ENCODE assay signal across 29 cellular contexts in the genomic region with DNA sequence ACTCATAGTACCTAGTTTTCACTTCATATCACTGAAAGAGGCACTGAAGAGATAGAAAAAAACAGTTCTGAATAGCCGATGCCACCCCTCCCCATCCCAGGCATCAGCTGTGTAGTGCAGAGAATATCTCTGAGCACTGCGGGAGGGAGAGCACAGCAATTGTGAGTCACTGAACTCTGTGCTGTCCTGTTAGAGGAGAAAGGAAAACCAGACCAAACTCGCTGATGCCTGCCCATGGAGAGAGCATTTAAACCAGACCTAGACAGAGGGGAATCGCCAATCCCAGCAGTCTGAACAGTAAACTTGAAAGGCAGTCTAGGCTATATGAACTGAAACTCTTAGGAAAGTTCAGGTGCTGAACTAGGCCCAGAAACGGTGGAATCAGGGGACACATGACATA.
"Had no signal": no experiment of that assay in that cellular context is flagged by ENCODE, and none has a peak within 500 bp of the region (broad histone marks: within the 10 kb centered on the region; RNA-seq: fewer than 3 reads in every experiment).

No MANE protein-coding gene starts in this region.

- H3K4me3 Mint-ChIP-seq: naive thymus-derived CD8-positive, alpha-beta T cell; natural killer cell treated with Interleukin-12 subunit alpha and Interleukin-12 subunit beta and Interleukin-15 and Interleukin-18, amount 100 ng/mL, for 72 hours; nephron progenitor cell; neural progenitor cell; stimulated activated memory B cell treated with anti-CD40 and anti-IgM and Interleukin-4, amounts not matched to agents 10 μg/mL and 1 μg/mL and 100 μg/mL, for 72 hours; stimulated activated naive CD8-positive, alpha-beta T cell treated with anti-CD3 and anti-CD28 coated beads, Interleukin-15, amount 100 ng/mL, for 72 hours had no signal

- H3K4me2 ChIP-seq: neural progenitor cell had no signal

- H3K36me3 Mint-ChIP-seq: neural progenitor cell had no signal

- H3K4me3 ChIP-seq: neural progenitor cell, ovary, psoas muscle, right lobe of liver, sigmoid colon, suprapubic skin, testis, tibial artery, transverse colon, upper lobe of left lung, vagina had no signal

- H2AFZ ChIP-seq: neural progenitor cell, parathyroid adenoma had no signal

- H3K4me1 Mint-ChIP-seq: naive thymus-derived CD8-positive, alpha-beta T cell; nephron progenitor cell; neural progenitor cell; stimulated activated memory B cell treated with anti-CD40 and anti-IgM and Interleukin-4, amounts not matched to agents 10 μg/mL and 1 μg/mL and 100 μg/mL, for 72 hours; stimulated activated naive CD8-positive, alpha-beta T cell treated with anti-CD3 and anti-CD28 coated beads, Interleukin-15, amount 100 ng/mL, for 72 hours had no signal

- H3K4me1 ChIP-seq: neural progenitor cell, parathyroid adenoma, psoas muscle, sigmoid colon, suprapubic skin, testis, tibial artery, transverse colon, upper lobe of left lung, vagina had no signal

- H3K9me3 ChIP-seq: ovary, right lobe of liver, testis, vagina had no signal

- H3K9ac ChIP-seq: neural progenitor cell, parathyroid adenoma had no signal

- H3K36me3 ChIP-seq: neural progenitor cell, ovary, right lobe of liver, sigmoid colon, suprapubic skin, tibial artery, transverse colon, upper lobe of left lung, vagina had no signal

- H3K27me3 ChIP-seq: neural progenitor cell, ovary, right lobe of liver, sigmoid colon, suprapubic skin, testis, tibial artery, transverse colon, upper lobe of left lung, vagina had no signal

- H3K27ac Mint-ChIP-seq: naive thymus-derived CD8-positive, alpha-beta T cell; natural killer cell treated with Interleukin-12 subunit alpha and Interleukin-12 subunit beta and Interleukin-15 and Interleukin-18, amount 100 ng/mL, for 72 hours; nephron progenitor cell; neural progenitor cell; progenitor cell of endocrine pancreas; stimulated activated memory B cell treated with anti-CD40 and anti-IgM and Interleukin-4, amounts not matched to agents 10 μg/mL and 1 μg/mL and 100 μg/mL, for 72 hours; stimulated activated naive CD8-positive, alpha-beta T cell treated with anti-CD3 and anti-CD28 coated beads, Interleukin-15, amount 100 ng/mL, for 72 hours had no signal

- H3K79me2 ChIP-seq: parathyroid adenoma had no signal

- ATAC-seq: naive thymus-derived CD8-positive, alpha-beta T cell; natural killer cell treated with Interleukin-12 subunit alpha and Interleukin-12 subunit beta and Interleukin-15 and Interleukin-18, amount 100 ng/mL, for 72 hours; psoas muscle; right cardiac atrium; right lobe of liver; stimulated activated memory B cell treated with anti-CD40 and anti-IgM and Interleukin-4, amounts not matched to agents 10 μg/mL and 1 μg/mL and 100 μg/mL, for 72 hours; stimulated activated naive CD8-positive, alpha-beta T cell treated with anti-CD3 and anti-CD28 coated beads, Interleukin-15, amount 100 ng/mL, for 72 hours; stimulated activated naive CD8-positive, alpha-beta T cell treated with anti-CD3 and anti-CD28 coated beads, Interleukin-15, Interleukin-2, amounts not matched to agents 100 U/mL and 50 U/mL, for 24 hours had no signal

- DNase-seq: naive thymus-derived CD8-positive, alpha-beta T cell; nephron progenitor cell; occipital lobe; ovary; posterior cingulate gyrus; psoas muscle; right cardiac atrium; right lobe of liver; sigmoid colon; small intestine; stimulated activated CD4-positive, alpha-beta T cell treated with anti-CD3 and anti-CD28 coated beads, Interleukin-15, amount 100 ng/mL, for 24 hours; stimulated activated CD4-positive, alpha-beta T cell treated with anti-CD3 and anti-CD28 coated beads, Interleukin-2, amount 100 ng/mL, for 24 hours; stimulated activated CD4-positive, alpha-beta T cell treated with anti-CD3 and anti-CD28 coated beads, Interleukin-2, amount 100 ng/mL, for 48 hours; stimulated activated CD4-positive, alpha-beta T cell treated with anti-CD3 and anti-CD28 coated beads, Interleukin-4, amount 100 ng/mL, for 24 hours; stimulated activated naive CD4-positive, alpha-beta T cell; stimulated activated naive CD8-positive, alpha-beta T cell treated with anti-CD3 and anti-CD28 coated beads, Interleukin-15, amount 100 ng/mL, for 72 hours; stimulated activated naive CD8-positive, alpha-beta T cell treated with anti-CD3 and anti-CD28 coated beads, Interleukin-15, Interleukin-2, amounts not matched to agents 100 U/mL and 50 U/mL, for 24 hours; substantia nigra; testis; tibial artery; transverse colon; upper lobe of left lung had no signal

- H3K27ac ChIP-seq: neural progenitor cell, ovary, parathyroid adenoma, psoas muscle, right lobe of liver, sigmoid colon, suprapubic skin, testis, tibial artery, transverse colon, upper lobe of left lung, vagina had no signal
